ENCODE assay signal across 7 cellular contexts in genomic region chr2:187994464-187995331, GRCh38.
DNase-seq lines count a peak whose midpoint lies in the region; ATAC-seq and TF ChIP-seq lines count a peak whose summit lies in the region.

No MANE protein-coding gene starts in this region.

- H3K27ac ChIP-seq in psoas muscle, result no peak overlapping the region

- WGBS in psoas muscle, 3 donors, result 61 to 67% (median 62%) methylated on average over 5 of the region's 5 CpGs

- H3K27me3 ChIP-seq in psoas muscle (ENCODE audit: insufficient read depth in 3 of 3, low read length in 2 of 3), result no peaks in the 10 kb centered on the region

- no peak for TF ChIP-seq POLR2A in NB4 (IDR thresholded peaks at IDR 0.05; ENCODE audit: extremely low read depth, insufficient read length)

- no peaks in the 10 kb centered on the region for H3K36me3 ChIP-seq in psoas muscle (ENCODE audit: insufficient read depth in 1 of 2, low read depth in 1 of 2)

- ATAC-seq in GM21717 (IDR thresholded peaks at IDR 0.05; ENCODE audit: unreplicated experiment) (peak; percentile 60), psoas muscle (peak; percentile 64 to 88 (median 72))

- TF ChIP-seq CTCF in NB4 (IDR thresholded peaks at IDR 0.05; ENCODE audit: low read depth, low read length) (no peak), psoas muscle (IDR thresholded peaks at IDR 0.05) (no peak)

- no peaks in the 10 kb centered on the region for H3K9me3 ChIP-seq in psoas muscle

- H3K4me3 ChIP-seq in NB4 (ENCODE audit: low read depth, low read length), result no peak overlapping the region
- H3K4me3 ChIP-seq in psoas muscle, result no peak overlapping the region

- no peaks in the 10 kb centered on the region for H3K4me1 ChIP-seq in psoas muscle

- peak; percentile 23 for DNase-seq in NB4 (ENCODE audit: low read depth)
- DNase-seq in astrocyte of the hippocampus (ENCODE audit: low read depth, low spot score), result peak; percentile 12
- no peak for DNase-seq in psoas muscle
- DNase-seq in cerebellar nuclear complex (lab: John Stamatoyannopoulos, UW), result no peak
- no peak for DNase-seq in NOMO-1 (lab: John Stamatoyannopoulos, UW; ENCODE audit: unreplicated experiment in 2 of 2)
- DNase-seq in stimulated activated CD4-positive, alpha-beta T cell treated with anti-CD3 and anti-CD28 coated beads, Interleukin-4, amount 100 ng/mL, for 4 hours, result no peak

- intact Hi-C loops in psoas muscle (cut with DNase I), result no loop called here

Comparison
In these comparisons a context has a peak if more than half of its experiments do, and no peak if none do; other contexts are left out.
1. DNase-seq: peak in NB4 (single experiment) and astrocyte of the hippocampus (single experiment); none in psoas muscle (0 of 2), cerebellar nuclear complex (0 of 2), NOMO-1 (0 of 2) and stimulated activated CD4-positive, alpha-beta T cell treated with anti-CD3 and anti-CD28 coated beads, Interleukin-4, amount 100 ng/mL, for 4 hours (0 of 2).